Comparison of ENCODE assay signal across 23 cellular contexts in the genomic region with DNA sequence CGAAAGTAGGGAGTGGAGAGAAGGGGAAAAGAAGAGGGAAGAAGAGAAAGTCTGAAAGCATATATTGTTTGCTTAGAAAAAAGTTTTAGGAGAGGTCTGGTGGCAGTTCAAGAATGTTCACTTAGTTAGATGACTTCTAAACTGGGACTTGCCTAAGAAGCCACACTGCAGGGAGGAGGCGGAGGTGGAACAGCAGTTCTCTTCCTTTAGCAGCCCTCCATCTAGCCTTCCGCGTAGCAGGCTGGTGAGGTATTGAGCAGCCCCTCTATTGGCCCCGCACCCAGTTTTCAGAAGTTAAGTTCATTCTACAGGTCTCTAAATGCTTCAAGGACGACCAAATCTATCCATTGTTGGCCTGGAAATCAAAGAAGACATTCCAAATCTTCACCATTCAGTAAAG. TPM values are rescaled to one million over a fixed set of nuclear protein-coding genes. Genes with fewer than 3 reads are reported as not detected.
DNase-seq lines count a peak whose midpoint lies in the region; ATAC-seq lines count a peak whose summit lies in the region.
"Had no signal": no experiment of that assay in that cellular context is flagged by ENCODE, and none has a peak within 500 bp of the region (broad histone marks: within the 10 kb centered on the region; RNA-seq: fewer than 3 reads in every experiment).

No MANE protein-coding gene starts in this region.

- no peak for ATAC-seq in activated naive CD8-positive, alpha-beta T cell treated with anti-CD3 and anti-CD28 coated beads, Interleukin-2, amount 50 U/mL, for 24 hours
- no peak for ATAC-seq in stimulated activated effector memory CD8-positive, alpha-beta T cell treated with anti-CD3 and anti-CD28 coated beads, Interleukin-12 subunit alpha, Interleukin-12 subunit beta, amount 100 ng/mL, for 72 hours
- ATAC-seq: foreskin keratinocyte had no signal

- peak overlapping the region; percentile 71 for H3K27ac Mint-ChIP-seq in activated CD4-positive, alpha-beta T cell treated with anti-CD3 and anti-CD28 coated beads, Interleukin-2, amount 10 ng/mL, durations not matched to agents 24 days and 14 days
- peak overlapping the region in 2 of 3 donors; percentile 43 to 83 for H3K27ac Mint-ChIP-seq in IgD-negative memory B cell
- peak overlapping the region; percentile 94 for H3K27ac Mint-ChIP-seq in activated naive CD8-positive, alpha-beta T cell treated with anti-CD3 and anti-CD28 coated beads, Interleukin-2, amount 50 U/mL, for 24 hours
- H3K27ac Mint-ChIP-seq in stimulated activated effector memory CD8-positive, alpha-beta T cell treated with anti-CD3 and anti-CD28 coated beads, Interleukin-12 subunit alpha, Interleukin-12 subunit beta, amount 100 ng/mL, for 72 hours: peak overlapping the region; percentile 96
- H3K27ac Mint-ChIP-seq: progenitor cell of endocrine pancreas had no signal

- H3K9me3 Mint-ChIP-seq in activated CD4-positive, alpha-beta T cell treated with anti-CD3 and anti-CD28 coated beads, Interleukin-2, amount 10 ng/mL, durations not matched to agents 24 days and 14 days: no peaks in the 10 kb centered on the region
- H3K9me3 Mint-ChIP-seq in IgD-negative memory B cell: no peaks in the 10 kb centered on the region
- no peaks in the 10 kb centered on the region for H3K9me3 Mint-ChIP-seq in activated naive CD8-positive, alpha-beta T cell treated with anti-CD3 and anti-CD28 coated beads, Interleukin-2, amount 50 U/mL, for 24 hours
- H3K9me3 Mint-ChIP-seq in stimulated activated effector memory CD8-positive, alpha-beta T cell treated with anti-CD3 and anti-CD28 coated beads, Interleukin-12 subunit alpha, Interleukin-12 subunit beta, amount 100 ng/mL, for 72 hours: no peaks in the 10 kb centered on the region

- H3K36me3 Mint-ChIP-seq in activated CD4-positive, alpha-beta T cell treated with anti-CD3 and anti-CD28 coated beads, Interleukin-2, amount 10 ng/mL, durations not matched to agents 24 days and 14 days (ENCODE audit: low read depth): peaks cover 70% of the 10 kb centered on the region
- H3K36me3 Mint-ChIP-seq in IgD-negative memory B cell: peaks cover 7% of the 10 kb centered on the region
- peaks cover 75% of the 10 kb centered on the region for H3K36me3 Mint-ChIP-seq in activated naive CD8-positive, alpha-beta T cell treated with anti-CD3 and anti-CD28 coated beads, Interleukin-2, amount 50 U/mL, for 24 hours (ENCODE audit: low read depth)
- H3K36me3 Mint-ChIP-seq in stimulated activated effector memory CD8-positive, alpha-beta T cell treated with anti-CD3 and anti-CD28 coated beads, Interleukin-12 subunit alpha, Interleukin-12 subunit beta, amount 100 ng/mL, for 72 hours: peaks cover 88% of the 10 kb centered on the region

- peak overlapping the region; percentile 90 for H3K4me3 Mint-ChIP-seq in activated CD4-positive, alpha-beta T cell treated with anti-CD3 and anti-CD28 coated beads, Interleukin-2, amount 10 ng/mL, durations not matched to agents 24 days and 14 days
- peak overlapping the region in 2 of 4 donors; percentile 15 to 98 for H3K4me3 Mint-ChIP-seq in IgD-negative memory B cell
- peak overlapping the region; percentile 88 for H3K4me3 Mint-ChIP-seq in activated naive CD8-positive, alpha-beta T cell treated with anti-CD3 and anti-CD28 coated beads, Interleukin-2, amount 50 U/mL, for 24 hours
- H3K4me3 Mint-ChIP-seq in stimulated activated effector memory CD8-positive, alpha-beta T cell treated with anti-CD3 and anti-CD28 coated beads, Interleukin-12 subunit alpha, Interleukin-12 subunit beta, amount 100 ng/mL, for 72 hours: peak overlapping the region; percentile 8

- peaks cover 75% of the 10 kb centered on the region for H3K4me1 Mint-ChIP-seq in activated CD4-positive, alpha-beta T cell treated with anti-CD3 and anti-CD28 coated beads, Interleukin-2, amount 10 ng/mL, durations not matched to agents 24 days and 14 days
- peaks cover 47 to 67% (median 65%) of the 10 kb centered on the region in 3 donors for H3K4me1 Mint-ChIP-seq in IgD-negative memory B cell
- peaks cover 68% of the 10 kb centered on the region for H3K4me1 Mint-ChIP-seq in activated naive CD8-positive, alpha-beta T cell treated with anti-CD3 and anti-CD28 coated beads, Interleukin-2, amount 50 U/mL, for 24 hours
- H3K4me1 Mint-ChIP-seq in stimulated activated effector memory CD8-positive, alpha-beta T cell treated with anti-CD3 and anti-CD28 coated beads, Interleukin-12 subunit alpha, Interleukin-12 subunit beta, amount 100 ng/mL, for 72 hours: peaks cover 68% of the 10 kb centered on the region

- peak; percentile 65 for DNase-seq in activated CD4-positive, alpha-beta T cell treated with anti-CD3 and anti-CD28 coated beads, Interleukin-2, amount 10 ng/mL, durations not matched to agents 24 days and 14 days
- DNase-seq in activated CD4-positive, alpha-beta T cell treated with anti-CD3 and anti-CD28 coated beads for 4 hours: no peak
- DNase-seq in activated naive CD8-positive, alpha-beta T cell treated with anti-CD3 and anti-CD28 coated beads, Interleukin-2, amount 50 U/mL, for 24 hours: no peak
- no peak for DNase-seq in stimulated activated effector memory CD8-positive, alpha-beta T cell treated with anti-CD3 and anti-CD28 coated beads, Interleukin-12 subunit alpha, Interleukin-12 subunit beta, amount 100 ng/mL, for 72 hours (ENCODE audit: low spot score in 2 of 2)
- no peak for DNase-seq in NCI-H187 (lab: John Stamatoyannopoulos, UW)
- DNase-seq in LoVo (ENCODE audit: low spot score): no peak
- DNase-seq in amygdala (lab: John Stamatoyannopoulos, UW): no peak
- DNase-seq: activated effector memory CD4-positive, alpha-beta T cell treated with Interleukin-2 at 50 U/mL for 16 hours; body of pancreas; cortex of kidney; DMS153; foreskin keratinocyte; hippocampal formation; KG1; kidney; NCI-H1105; NCI-H2107; NCI-H524 treated with DMSO at 0.1 percent for 48 hours; SHP77 treated with DMSO at 0.1 percent for 48 hours; stimulated activated CD4-positive, alpha-beta T cell treated with anti-CD3 and anti-CD28 coated beads, Interleukin-4, amount 100 ng/mL, for 24 hours; T-helper 9 cell had no signal

- H3K27me3 Mint-ChIP-seq in activated CD4-positive, alpha-beta T cell treated with anti-CD3 and anti-CD28 coated beads, Interleukin-2, amount 10 ng/mL, durations not matched to agents 24 days and 14 days: no peaks in the 10 kb centered on the region
- no peaks in the 10 kb centered on the region for H3K27me3 Mint-ChIP-seq in IgD-negative memory B cell
- no peaks in the 10 kb centered on the region for H3K27me3 Mint-ChIP-seq in activated naive CD8-positive, alpha-beta T cell treated with anti-CD3 and anti-CD28 coated beads, Interleukin-2, amount 50 U/mL, for 24 hours
- H3K27me3 Mint-ChIP-seq: progenitor cell of endocrine pancreas had no signal

- intact Hi-C loops in activated CD4-positive, alpha-beta T cell treated with anti-CD3 and anti-CD28 coated beads, Interleukin-2, amount 10 ng/mL, durations not matched to agents 24 days and 14 days (cut with micrococcal nuclease): no loop called here

RNA-seq across cellular contexts. Expression of gene WIPF1, which starts 31.9 kb away (rescaled TPM):
- 280 and 287 TPM in 2 replicates for total RNA-seq in activated CD4-positive, alpha-beta T cell treated with anti-CD3 and anti-CD28 coated beads, Interleukin-2, amount 10 ng/mL, durations not matched to agents 24 days and 14 days
- 120 TPM for polyA plus RNA-seq in IgD-negative memory B cell
